In genomic region chr1:184395370-184395769, GRCh38 we compare ENCODE assay signal across 16 cellular contexts. TPM values are rescaled to one million over a fixed set of nuclear protein-coding genes. Genes with fewer than 3 reads are reported as not detected.
DNase-seq lines count a peak whose midpoint lies in the region; ATAC-seq and TF ChIP-seq lines count a peak whose summit lies in the region.
"Had no signal": no experiment of that assay in that cellular context is flagged by ENCODE, and none has a peak within 500 bp of the region (broad histone marks: within the 10 kb centered on the region; RNA-seq: fewer than 3 reads in every experiment).

No MANE protein-coding gene starts in this region.

- H3K9me2 ChIP-seq in SK-N-SH, result no peaks in the 10 kb centered on the region

- no peaks in the 10 kb centered on the region for H3F3A ChIP-seq in SK-N-SH (replicated peaks; ENCODE audit: insufficient read depth)

- H3K36me3 ChIP-seq in SK-N-SH (replicated peaks in 1 of 2; ENCODE audit: control insufficient read depth in 1 of 2, insufficient read depth in 2 of 2, low read length in 1 of 2) (no peaks in the 10 kb centered on the region), OCI-LY3 (replicated peaks; ENCODE audit: low read depth, low read length) (no peaks in the 10 kb centered on the region)
- H3K36me3 ChIP-seq: BLaER1 had no signal

- H3K79me2 ChIP-seq in SK-N-SH (ENCODE audit: insufficient read depth), result peaks cover 67% of the 10 kb centered on the region; the same call in 1 of the 2 replicates
- H3K79me2 ChIP-seq in OCI-LY3 (ENCODE audit: low read length), result peaks cover 36% of the 10 kb centered on the region

- H3K27ac Mint-ChIP-seq in glutamatergic neuron (ENCODE audit: unreplicated experiment), result no peak overlapping the region

- H3K4me1 Mint-ChIP-seq in glutamatergic neuron (ENCODE audit: low read depth, unreplicated experiment), result peaks cover 21% of the 10 kb centered on the region

- peak in 1 of 2 experiments; percentile 24; a peak in 1 of 4 replicates for TF ChIP-seq EP300 in SK-N-SH (IDR thresholded peaks at IDR 0.05; ENCODE audit: borderline replicate concordance in 1 of 2, low read depth in 1 of 2, low read length in 1 of 2)

- peaks cover 5% of the 10 kb centered on the region for H3K27me3 Mint-ChIP-seq in glutamatergic neuron (ENCODE audit: unreplicated experiment)

- H3K9ac ChIP-seq in SK-N-SH (no peak overlapping the region), OCI-LY3 (ENCODE audit: low read length) (no peak overlapping the region)
- H3K9ac ChIP-seq: BLaER1 had no signal

- DNase-seq in SK-N-SH (peak; percentile 31), glutamatergic neuron (no peak), Right ventricle myocardium inferior (ENCODE audit: missing footprints) (no peak), hypothalamus (lab: John Stamatoyannopoulos, UW) (no peak)
- no peak for DNase-seq in activated CD4-positive, alpha-beta T cell treated with anti-CD3 and anti-CD28 coated beads for 48 hours
- DNase-seq: Caco-2; CD8-positive, alpha-beta memory T cell; DND-41; GDM1; GOT3; H9 had no signal

- TF ChIP-seq RAD21 in SK-N-SH (IDR thresholded peaks at IDR 0.05; ENCODE audit: low read length), result no peak; the same call in 1 of the 2 replicates

- H3K9me3 ChIP-seq in SK-N-SH, result no peaks in the 10 kb centered on the region
- no peaks in the 10 kb centered on the region for H3K9me3 ChIP-seq in OCI-LY3 (ENCODE audit: insufficient read depth, low read length)
- H3K9me3 ChIP-seq: BLaER1, Caco-2 had no signal

- H3K4me2 ChIP-seq in SK-N-SH (no peak overlapping the region), OCI-LY3 (ENCODE audit: low read length) (peak overlapping the region; percentile 70)
- H3K4me2 ChIP-seq: BLaER1 had no signal

- WGBS in SK-N-SH (ENCODE audit: low lambda C conversion rate), result 60% methylated on average over 2 of the region's 2 CpGs

- no peak overlapping the region for H2AFZ ChIP-seq in SK-N-SH (ENCODE audit: low read depth)
- no peak overlapping the region for H2AFZ ChIP-seq in OCI-LY3 (ENCODE audit: low read depth, low read length)

- no peaks in the 10 kb centered on the region for H3K36me3 Mint-ChIP-seq in glutamatergic neuron (ENCODE audit: unreplicated experiment)
- H3K36me3 Mint-ChIP-seq: CD8-positive, alpha-beta memory T cell had no signal

- H3K4me3 Mint-ChIP-seq in glutamatergic neuron (ENCODE audit: unreplicated experiment), result peak overlapping the region; percentile 5
- H3K4me3 Mint-ChIP-seq: CD8-positive, alpha-beta memory T cell; H9 had no signal

- H4K20me1 ChIP-seq in SK-N-SH (ENCODE audit: insufficient read depth) (no peaks in the 10 kb centered on the region), OCI-LY3 (ENCODE audit: insufficient read depth, low read length) (peaks cover 15% of the 10 kb centered on the region; the same call in 1 of the 2 replicates)
- H4K20me1 ChIP-seq: BLaER1 had no signal

- H3K4me1 ChIP-seq in SK-N-SH (ENCODE audit: control insufficient read depth in 1 of 2, insufficient read depth in 2 of 2, low read depth in 1 of 2, low read length in 1 of 2) (peaks cover 0 to 14% of the 10 kb centered on the region in 2 experiments; a peak in 2 of 4 replicates), OCI-LY3 (ENCODE audit: low read length) (peaks cover 46% of the 10 kb centered on the region)
- H3K4me1 ChIP-seq: BLaER1, Caco-2 had no signal

- TF ChIP-seq CTCF in SK-N-SH (IDR thresholded peaks at IDR 0.05), result no peak
- TF ChIP-seq CTCF in OCI-LY3 (IDR thresholded peaks at IDR 0.05; ENCODE audit: low read depth, low read length), result no peak
- no peak for TF ChIP-seq CTCF in glutamatergic neuron (IDR thresholded peaks at IDR 0.05; ENCODE audit: partially characterized antibody, unreplicated experiment)

- peaks cover 4% of the 10 kb centered on the region for H3K9me3 Mint-ChIP-seq in glutamatergic neuron (ENCODE audit: unreplicated experiment)
- H3K9me3 Mint-ChIP-seq: CD8-positive, alpha-beta memory T cell; H9 had no signal

- H3K27me3 ChIP-seq in SK-N-SH (ENCODE audit: insufficient read depth) (no peaks in the 10 kb centered on the region), OCI-LY3 (ENCODE audit: low read depth, low read length) (no peaks in the 10 kb centered on the region)
- H3K27me3 ChIP-seq: BLaER1 had no signal

- H3K4me3 ChIP-seq in SK-N-SH (ENCODE audit: low read depth in 2 of 2, low read length in 1 of 2), result no peak overlapping the region; a peak in 1 of 4 replicates
- H3K4me3 ChIP-seq in OCI-LY3 (ENCODE audit: low read length), result 0 out of 2 replicates have a peak overlapping the region, but pooled peaks have one; percentile 15
- H3K4me3 ChIP-seq: BLaER1 had no signal

- H3K27ac ChIP-seq in SK-N-SH (ENCODE audit: low read depth in 2 of 2, low read length in 1 of 2) (peak overlapping the region in 1 of 2 experiments; percentile 44; a peak in 2 of 4 replicates), OCI-LY3 (ENCODE audit: low read length) (peak overlapping the region; percentile 34; the same call in 1 of the 2 replicates)
- H3K27ac ChIP-seq: 22Rv1, BLaER1 had no signal

- intact Hi-C loops in Right ventricle myocardium inferior (cut with DNase I), result no loop called here

- CTCF ChIA-PET in SK-N-SH (lab: Yijun Ruan, JAX), result no interaction called here

- POLR2A ChIA-PET in SK-N-SH (lab: Yijun Ruan, JAX), result interaction anchor here (1.0 kb wide), 1 partner anchor 9 kb away, joined by 3 read pairs; the partner anchor contains the start of gene C1orf21

- ATAC-seq in SK-N-SH treated with all-trans-retinoic acid at 6 μM for 48 hours (no peak), Right ventricle myocardium inferior (no peak), GM18868 (IDR thresholded peaks at IDR 0.05; ENCODE audit: unreplicated experiment) (no peak)

TF ChIP-seq in SK-N-SH, 30 proteins besides CTCF, POLR2A, EP300 and RAD21:
- no peak for TF ChIP-seq TCF12 (IDR thresholded peaks at IDR 0.05)
- TF ChIP-seq MXI1 (IDR thresholded peaks at IDR 0.05; ENCODE audit: low read depth, low read length), result peak; percentile 60; the same call in 1 of the 2 replicates
- TF ChIP-seq FOXJ3 (CRISPR knock-in tag; IDR thresholded peaks at IDR 0.05), result peak; percentile 28; the same call in 1 of the 2 replicates
- TF ChIP-seq GATA2 (CRISPR knock-in tag; IDR thresholded peaks at IDR 0.05), result peak; percentile 75
TF ChIP-seq in SK-N-SH: peak in this region for 3.

TF ChIP-seq in SK-N-SH treated with all-trans-retinoic acid at 6 μM for 48 hours, 23 proteins besides CTCF, POLR2A, EP300 and RAD21 (continues in another document):
- no peak for TF ChIP-seq CSRNP3 (CRISPR knock-in tag; IDR thresholded peaks at IDR 0.05)
- no peak for TF ChIP-seq SNAI2 (CRISPR knock-in tag; IDR thresholded peaks at IDR 0.05)
- TF ChIP-seq ZNF565 (CRISPR knock-in tag; conservative IDR thresholded peaks at IDR 0.05; ENCODE audit: low read depth), result no peak
- no peak for TF ChIP-seq RARB (CRISPR knock-in tag; IDR thresholded peaks at IDR 0.05)
- no peak for TF ChIP-seq ESRRG (CRISPR knock-in tag; IDR thresholded peaks at IDR 0.05)
- TF ChIP-seq ZNF8 (CRISPR knock-in tag; IDR thresholded peaks at IDR 0.05), result no peak
- no peak for TF ChIP-seq BACH2 (CRISPR knock-in tag; IDR thresholded peaks at IDR 0.05; ENCODE audit: borderline replicate concordance)
- TF ChIP-seq, protein P1, sequence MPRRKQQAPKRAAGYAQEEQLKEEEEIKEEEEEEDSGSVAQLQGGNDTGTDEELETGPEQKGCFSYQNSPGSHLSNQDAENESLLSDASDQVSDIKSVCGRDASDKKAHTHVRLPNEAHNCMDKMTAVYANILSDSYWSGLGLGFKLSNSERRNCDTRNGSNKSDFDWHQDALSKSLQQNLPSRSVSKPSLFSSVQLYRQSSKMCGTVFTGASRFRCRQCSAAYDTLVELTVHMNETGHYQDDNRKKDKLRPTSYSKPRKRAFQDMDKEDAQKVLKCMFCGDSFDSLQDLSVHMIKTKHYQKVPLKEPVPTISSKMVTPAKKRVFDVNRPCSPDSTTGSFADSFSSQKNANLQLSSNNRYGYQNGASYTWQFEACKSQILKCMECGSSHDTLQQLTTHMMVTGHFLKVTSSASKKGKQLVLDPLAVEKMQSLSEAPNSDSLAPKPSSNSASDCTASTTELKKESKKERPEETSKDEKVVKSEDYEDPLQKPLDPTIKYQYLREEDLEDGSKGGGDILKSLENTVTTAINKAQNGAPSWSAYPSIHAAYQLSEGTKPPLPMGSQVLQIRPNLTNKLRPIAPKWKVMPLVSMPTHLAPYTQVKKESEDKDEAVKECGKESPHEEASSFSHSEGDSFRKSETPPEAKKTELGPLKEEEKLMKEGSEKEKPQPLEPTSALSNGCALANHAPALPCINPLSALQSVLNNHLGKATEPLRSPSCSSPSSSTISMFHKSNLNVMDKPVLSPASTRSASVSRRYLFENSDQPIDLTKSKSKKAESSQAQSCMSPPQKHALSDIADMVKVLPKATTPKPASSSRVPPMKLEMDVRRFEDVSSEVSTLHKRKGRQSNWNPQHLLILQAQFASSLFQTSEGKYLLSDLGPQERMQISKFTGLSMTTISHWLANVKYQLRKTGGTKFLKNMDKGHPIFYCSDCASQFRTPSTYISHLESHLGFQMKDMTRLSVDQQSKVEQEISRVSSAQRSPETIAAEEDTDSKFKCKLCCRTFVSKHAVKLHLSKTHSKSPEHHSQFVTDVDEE (CRISPR knock-in tag; IDR thresholded peaks at IDR 0.05), result no peak
- TF ChIP-seq ISL1 (CRISPR knock-in tag; IDR thresholded peaks at IDR 0.05), result no peak

RNA-seq across cellular contexts. Expression of gene C1orf21, which starts 8.5 kb away (rescaled TPM):
- 4.8 and 6.6 TPM in 2 replicates for polyA plus RNA-seq in SK-N-SH (2012; rRNA removed)
- polyA plus RNA-seq in SK-N-SH (2012; cell fraction: cytosol; rRNA removed), result 8.6 and 11.5 TPM in 2 replicates
- 2.3 and 2.8 TPM in 2 replicates for polyA plus RNA-seq in SK-N-SH (2012; cell fraction: nucleus; rRNA removed)
- total RNA-seq in glutamatergic neuron (ENCODE audit: unreplicated experiment), result 43.3 TPM
- total RNA-seq in Right ventricle myocardium inferior, result 54.5 TPM
